In genomic region chr9:71179183-71179582, GRCh38 we compare ENCODE assay signal across 29 cellular contexts. TPM values are rescaled to one million over a fixed set of nuclear protein-coding genes. Genes with fewer than 3 reads are reported as not detected.
"Had no signal": no experiment of that assay in that cellular context is flagged by ENCODE, and none has a peak within 500 bp of the region (broad histone marks: within the 10 kb centered on the region; RNA-seq: fewer than 3 reads in every experiment).

No MANE protein-coding gene starts in this region.

- H3K4me3 ChIP-seq: adrenal gland, body of pancreas, breast epithelium, MG63, SJCRH30, SK-N-MC had no signal

- ATAC-seq: activated CD8-positive, alpha-beta T cell treated with anti-CD3 and anti-CD28 coated beads, Interleukin-2, amount 10 ng/mL, durations not matched to agents 7 days and 5 days; activated naive CD4-positive, alpha-beta T cell treated with anti-CD3 and anti-CD28 coated beads, Interleukin-2, amount 50 U/mL, for 72 hours; body of pancreas; Panc1 had no signal

- H3K36me3 ChIP-seq: adrenal gland, breast epithelium, MG63, SJCRH30 had no signal

- H3K4me1 ChIP-seq: adrenal gland, body of pancreas, breast epithelium, SJCRH30 had no signal

- H3K27me3 Mint-ChIP-seq: activated CD4-positive, alpha-beta T cell treated with anti-CD3 and anti-CD28 coated beads, Interleukin-2, amount 10 ng/mL, durations not matched to agents 24 days and 14 days; activated T-cell treated with anti-CD3 and anti-CD28 coated beads, Interleukin-2, amount 50 U/mL, for 24 hours; IgD-negative memory B cell had no signal

- H3K9me3 ChIP-seq: adrenal gland, body of pancreas, breast epithelium, MG63, SJCRH30 had no signal

- H3K27ac Mint-ChIP-seq: activated CD4-positive, alpha-beta T cell treated with anti-CD3 and anti-CD28 coated beads, Interleukin-2, amount 10 ng/mL, durations not matched to agents 24 days and 14 days; activated CD8-positive, alpha-beta T cell treated with anti-CD3 and anti-CD28 coated beads, Interleukin-2, amount 10 ng/mL, durations not matched to agents 7 days and 5 days; activated naive CD4-positive, alpha-beta T cell treated with anti-CD3 and anti-CD28 coated beads for 36 hours; activated naive CD4-positive, alpha-beta T cell treated with anti-CD3 and anti-CD28 coated beads, Interleukin-2, amount 50 U/mL, for 72 hours; activated T-cell treated with anti-CD3 and anti-CD28 coated beads, Interleukin-2, amount 50 U/mL, for 24 hours; IgD-negative memory B cell had no signal

- H3K27me3 ChIP-seq: adrenal gland, body of pancreas, breast epithelium, MG63 had no signal

- H3K4me1 Mint-ChIP-seq: activated CD4-positive, alpha-beta T cell treated with anti-CD3 and anti-CD28 coated beads, Interleukin-2, amount 10 ng/mL, durations not matched to agents 24 days and 14 days; IgD-negative memory B cell had no signal

- H3K9me3 Mint-ChIP-seq: activated CD4-positive, alpha-beta T cell treated with anti-CD3 and anti-CD28 coated beads, Interleukin-2, amount 10 ng/mL, durations not matched to agents 24 days and 14 days; activated naive CD4-positive, alpha-beta T cell treated with anti-CD3 and anti-CD28 coated beads for 36 hours; activated T-cell treated with anti-CD3 and anti-CD28 coated beads, Interleukin-2, amount 50 U/mL, for 24 hours; IgD-negative memory B cell had no signal

- H3K27ac ChIP-seq: adrenal gland, body of pancreas, breast epithelium, SJCRH30, SK-N-MC had no signal

- H3K4me3 Mint-ChIP-seq: activated CD4-positive, alpha-beta T cell treated with anti-CD3 and anti-CD28 coated beads, Interleukin-2, amount 10 ng/mL, durations not matched to agents 24 days and 14 days; activated CD8-positive, alpha-beta T cell treated with anti-CD3 and anti-CD28 coated beads, Interleukin-2, amount 10 ng/mL, durations not matched to agents 7 days and 5 days; activated naive CD4-positive, alpha-beta T cell treated with anti-CD3 and anti-CD28 coated beads for 36 hours; activated T-cell treated with anti-CD3 and anti-CD28 coated beads, Interleukin-2, amount 50 U/mL, for 24 hours; IgD-negative memory B cell had no signal

- DNase-seq: activated CD4-positive, alpha-beta T cell treated with anti-CD3 and anti-CD28 coated beads, Interleukin-2, amount 10 ng/mL, durations not matched to agents 24 days and 14 days; activated CD4-positive, alpha-beta T cell treated with anti-CD3 and anti-CD28 coated beads, Interleukin-2, amount 50 U/mL, for 4 hours; activated CD8-positive, alpha-beta T cell treated with anti-CD3 and anti-CD28 coated beads, Interleukin-2, amount 10 ng/mL, durations not matched to agents 7 days and 5 days; activated gamma-delta T cell treated with Interleukin-2 at 50 U/mL for 16 hours; activated naive CD4-positive, alpha-beta T cell treated with anti-CD3 and anti-CD28 coated beads for 36 hours; activated T-cell treated with anti-CD3 and anti-CD28 coated beads, Interleukin-2, amount 50 U/mL, for 24 hours; adrenal gland; body of pancreas; Karpas-422; KBM-7; MG63; NCI-H1048; NCI-H1105 treated with DMSO at 0.1 percent for 48 hours; NCI-H187 treated with DMSO at 0.1 percent for 48 hours; NCI-H2081; NCI-H345; NCI-H526 treated with DMSO at 0.1 percent for 48 hours; NCI-H774; SHP77; SJCRH30; T1000 had no signal

- H3K36me3 Mint-ChIP-seq: activated naive CD4-positive, alpha-beta T cell treated with anti-CD3 and anti-CD28 coated beads, Interleukin-2, amount 50 U/mL, for 72 hours; IgD-negative memory B cell had no signal

RNA-seq across cellular contexts. Expression of gene TRPM3, which starts 57.8 kb away (rescaled TPM):
- total RNA-seq: activated CD4-positive, alpha-beta T cell treated with anti-CD3 and anti-CD28 coated beads, Interleukin-2, amount 10 ng/mL, durations not matched to agents 24 days and 14 days; activated CD8-positive, alpha-beta T cell treated with anti-CD3 and anti-CD28 coated beads, Interleukin-2, amount 10 ng/mL, durations not matched to agents 7 days and 5 days; RPMI7951; T-helper 1 cell treated with Interleukin-12 subunit alpha and Interleukin-12 subunit beta and Interleukin-4 antibody, amounts not matched to agents 30 ng/mL and 1 ng/mL, for 36 hours; T-helper 2 cell treated with Interferon-gamma antibody and Interleukin-4, amounts not matched to agents 100 ng/mL and 5 ng/mL, for 36 hours had no signal
